In the genomic region with DNA sequence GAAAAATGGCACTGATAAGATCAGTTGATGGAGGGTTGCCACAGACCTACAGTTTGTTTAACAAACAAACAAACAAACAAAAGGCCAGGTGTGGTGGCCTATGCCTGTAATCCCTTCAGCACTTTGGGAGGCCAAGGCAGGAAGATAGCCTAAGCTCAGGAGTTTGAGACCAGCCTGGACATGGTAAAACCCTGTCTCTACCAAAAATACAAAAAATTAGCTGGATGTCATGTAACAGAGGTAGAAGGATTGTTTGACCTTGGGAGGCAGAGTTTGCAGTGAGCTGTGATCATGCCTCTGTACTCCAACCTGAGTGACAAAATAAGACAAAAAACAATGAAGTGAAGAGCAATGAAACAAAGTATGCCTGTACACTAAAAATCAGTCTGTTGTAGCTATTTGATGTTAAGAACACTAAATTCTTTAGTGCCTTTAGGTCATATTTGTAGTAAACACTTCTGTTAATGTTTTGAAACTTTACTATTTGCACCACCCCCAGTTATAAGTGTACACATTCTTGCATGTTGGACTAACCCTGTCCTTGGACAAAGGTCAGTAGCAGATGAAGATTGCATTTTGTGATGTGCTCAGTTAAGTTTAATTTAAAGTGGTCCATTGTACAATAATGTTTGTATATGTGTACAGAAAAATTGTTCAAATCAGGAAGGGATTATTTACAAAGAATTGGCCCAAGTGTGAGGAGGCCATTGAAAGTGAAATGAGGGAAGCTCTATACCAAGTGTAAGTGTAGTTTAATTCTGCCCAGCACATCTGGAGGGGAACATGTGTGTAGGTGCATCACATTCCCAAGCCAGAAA, we compare ENCODE assay signal across 2 cellular contexts.
TF ChIP-seq lines count a peak whose summit lies in the region.

No MANE protein-coding gene starts in this region.

TF ChIP-seq in A549, 52 proteins besides CTCF, POLR2A, EP300 and RAD21:
- TF ChIP-seq, protein P1, sequence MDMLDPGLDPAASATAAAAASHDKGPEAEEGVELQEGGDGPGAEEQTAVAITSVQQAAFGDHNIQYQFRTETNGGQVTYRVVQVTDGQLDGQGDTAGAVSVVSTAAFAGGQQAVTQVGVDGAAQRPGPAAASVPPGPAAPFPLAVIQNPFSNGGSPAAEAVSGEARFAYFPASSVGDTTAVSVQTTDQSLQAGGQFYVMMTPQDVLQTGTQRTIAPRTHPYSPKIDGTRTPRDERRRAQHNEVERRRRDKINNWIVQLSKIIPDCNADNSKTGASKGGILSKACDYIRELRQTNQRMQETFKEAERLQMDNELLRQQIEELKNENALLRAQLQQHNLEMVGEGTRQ (IDR thresholded peaks at IDR 0.05) = no peak
- no peak for TF ChIP-seq CHD4 (IDR thresholded peaks at IDR 0.05; ENCODE audit: borderline replicate concordance)
- TF ChIP-seq FOSL2 (IDR thresholded peaks at IDR 0.05) = no peak
- no peak for TF ChIP-seq FOSL2 (CRISPR knock-in tag; IDR thresholded peaks at IDR 0.05)
- TF ChIP-seq POLR2AphosphoS2 (conservative IDR thresholded peaks at IDR 0.05; ENCODE audit: low read length) = no peak
- no peak for TF ChIP-seq HOXB13 (CRISPR knock-in tag; IDR thresholded peaks at IDR 0.05; ENCODE audit: low read depth)
- TF ChIP-seq NPAS2 (CRISPR knock-in tag; IDR thresholded peaks at IDR 0.05; ENCODE audit: borderline replicate concordance) = no peak
- TF ChIP-seq SREBF2 (IDR thresholded peaks at IDR 0.05) = no peak
- TF ChIP-seq, protein P2, sequence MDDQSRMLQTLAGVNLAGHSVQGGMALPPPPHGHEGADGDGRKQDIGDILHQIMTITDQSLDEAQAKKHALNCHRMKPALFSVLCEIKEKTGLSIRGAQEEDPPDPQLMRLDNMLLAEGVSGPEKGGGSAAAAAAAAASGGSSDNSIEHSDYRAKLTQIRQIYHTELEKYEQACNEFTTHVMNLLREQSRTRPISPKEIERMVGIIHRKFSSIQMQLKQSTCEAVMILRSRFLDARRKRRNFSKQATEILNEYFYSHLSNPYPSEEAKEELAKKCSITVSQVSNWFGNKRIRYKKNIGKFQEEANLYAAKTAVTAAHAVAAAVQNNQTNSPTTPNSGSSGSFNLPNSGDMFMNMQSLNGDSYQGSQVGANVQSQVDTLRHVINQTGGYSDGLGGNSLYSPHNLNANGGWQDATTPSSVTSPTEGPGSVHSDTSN (IDR thresholded peaks at IDR 0.05) = no peak

TF ChIP-seq in IMR-90, 13 proteins besides CTCF, POLR2A, EP300 and RAD21 (continued from another document):
- TF ChIP-seq, protein P1 (IDR thresholded peaks at IDR 0.05; ENCODE audit: low read depth, low read length) = no peak
- TF ChIP-seq SMC3 (IDR thresholded peaks at IDR 0.05; ENCODE audit: low read depth, low read length) = no peak
- no peak for TF ChIP-seq RCOR1 (IDR thresholded peaks at IDR 0.05; ENCODE audit: insufficient replicate concordance, low read length)
- no peak for TF ChIP-seq BHLHE40 (IDR thresholded peaks at IDR 0.05; ENCODE audit: low read depth, low read length)
- no peak for TF ChIP-seq NFE2L2 (IDR thresholded peaks at IDR 0.05; ENCODE audit: low read depth, low read length)
